Comparison of ENCODE assay signal across 8 cellular contexts in the genomic region with DNA sequence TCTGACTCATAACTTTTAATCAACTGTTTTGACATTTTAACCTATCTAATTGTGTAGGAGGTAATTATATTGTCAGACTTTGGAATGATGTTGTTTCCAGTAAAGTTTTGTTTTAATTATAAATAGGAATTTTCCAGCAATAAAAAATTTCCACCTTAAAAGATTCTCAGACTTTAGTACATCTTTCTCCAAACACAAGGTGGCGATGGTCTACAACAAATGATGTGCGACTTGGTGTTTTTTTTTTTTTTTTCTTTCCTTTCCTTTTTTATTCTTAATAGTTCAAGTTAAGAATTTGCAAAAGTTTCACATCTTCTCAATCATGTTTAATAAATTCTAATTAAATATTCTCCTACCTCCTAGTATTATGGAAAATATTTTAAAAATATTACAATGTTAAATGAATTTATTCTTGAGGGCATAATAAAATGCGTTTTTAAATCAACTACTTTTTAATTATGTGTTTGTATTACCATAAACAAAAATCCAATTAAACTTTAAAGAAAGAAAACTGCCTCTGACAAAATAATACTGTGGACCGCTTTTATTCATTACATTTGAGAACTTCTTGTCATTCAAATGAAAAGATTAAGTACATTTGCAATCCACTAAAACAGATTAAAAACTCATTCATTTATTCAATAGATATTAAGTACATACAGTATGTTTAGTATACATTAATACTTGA. TPM values are rescaled to one million over a fixed set of nuclear protein-coding genes. Genes with fewer than 3 reads are reported as not detected.
DNase-seq lines count a peak whose midpoint lies in the region; ATAC-seq and TF ChIP-seq lines count a peak whose summit lies in the region.

No MANE protein-coding gene starts in this region.

- ATAC-seq in right lobe of liver: no peak
- ATAC-seq in GM21723 (IDR thresholded peaks at IDR 0.05; ENCODE audit: unreplicated experiment): no peak
- no peak for ATAC-seq in HG03442 (IDR thresholded peaks at IDR 0.05; ENCODE audit: unreplicated experiment)

- TF ChIP-seq POLR2A in right lobe of liver (IDR thresholded peaks at IDR 0.05): no peak

- 9% methylated on average over 4 of the region's 4 CpGs for WGBS in right lobe of liver (ENCODE audit: insufficient coverage, low coverage, low lambda C conversion rate, missing lambda C conversion rate)

- peaks cover 0 to 23% (median 3%) of the 10 kb centered on the region in 4 donors for H3K4me1 ChIP-seq in right lobe of liver

- peak; percentile 32 to 66 (median 51) for TF ChIP-seq CTCF in right lobe of liver (IDR thresholded peaks at IDR 0.05)

- peak; percentile 13 to 23 for DNase-seq in NCI-H2081 (lab: John Stamatoyannopoulos, UW)
- no peak for DNase-seq in NCI-H2081 treated with DMSO at 0.1 percent for 48 hours (lab: John Stamatoyannopoulos, UW)
- DNase-seq in NCI-H1694 (lab: John Stamatoyannopoulos, UW): peak; percentile 78
- DNase-seq in astrocyte of the hippocampus (ENCODE audit: low read depth, low spot score): peak; percentile 65
- DNase-seq in right lobe of liver: no peak
- DNase-seq in T1000 (lab: John Stamatoyannopoulos, UW): no peak

- no peak overlapping the region for H3K4me3 ChIP-seq in right lobe of liver

- H3K27ac ChIP-seq in right lobe of liver: no peak overlapping the region

- intact Hi-C loops in right lobe of liver (cut with DNase I): loop anchor here in 1 of 2 donors (10.0 kb wide), 2 partner anchors 705 to 855 kb away; no protein-coding TSS in a partner anchor

- H3K27me3 ChIP-seq in right lobe of liver: no peaks in the 10 kb centered on the region

- H3K36me3 ChIP-seq in right lobe of liver: no peaks in the 10 kb centered on the region

- H3K9me3 ChIP-seq in right lobe of liver: no peaks in the 10 kb centered on the region

RNA-seq across cellular contexts. Expression of a gene that starts 4.4 kb away (rescaled TPM):
- 10 to 100 TPM in 3 of 6 experiments, 1 to 10 TPM in 3; 2.7 to 38.1 (median 9.6) TPM for total RNA-seq in right lobe of liver

Comparison
In these comparisons a context has a peak if more than half of its experiments do, and no peak if none do; other contexts are left out.
1. DNase-seq: peak in NCI-H2081 (2 of 2), NCI-H1694 (single experiment) and astrocyte of the hippocampus (single experiment); none in NCI-H2081 treated with DMSO at 0.1 percent for 48 hours (single experiment), right lobe of liver (0 of 3) and T1000 (single experiment).